Comparison of ENCODE assay signal across 13 cellular contexts in genomic region chr20:49986049-49986448, GRCh38. TPM values are rescaled to one million over a fixed set of nuclear protein-coding genes. Genes with fewer than 3 reads are reported as not detected.
DNase-seq lines count a peak whose midpoint lies in the region; FAIRE-seq and TF ChIP-seq lines count a peak whose summit lies in the region.
"Had no signal": no experiment of that assay in that cellular context is flagged by ENCODE, and none has a peak within 500 bp of the region (broad histone marks: within the 10 kb centered on the region; RNA-seq: fewer than 3 reads in every experiment).

No MANE protein-coding gene starts in this region.

- TF ChIP-seq EP300 in stomach (IDR thresholded peaks at IDR 0.05), result no peak

- peak overlapping the region; percentile 96 for H3K9ac ChIP-seq in GM23248

- in situ Hi-C loops in GM23248 (cut with MboI), result no loop called here

- H3K27ac ChIP-seq in GM23248, result peak overlapping the region; percentile 89
- peak overlapping the region; percentile 68 for H3K27ac ChIP-seq in WERI-Rb-1
- H3K27ac ChIP-seq in stomach, result peak overlapping the region in 1 of 5 donors; percentile 77
- H3K27ac ChIP-seq: cardiac muscle cell had no signal

- H3K27me3 ChIP-seq in GM23248 (replicated peaks; ENCODE audit: insufficient read depth) (no peaks in the 10 kb centered on the region), WERI-Rb-1 (ENCODE audit: insufficient read depth, low read depth, severe bottlenecking) (no peaks in the 10 kb centered on the region), stomach (peaks cover 0 to 12% (median 0%) of the 10 kb centered on the region in 3 donors)
- H3K27me3 ChIP-seq: cardiac muscle cell had no signal

- H3K9me3 ChIP-seq in GM23248 (ENCODE audit: low read depth) (no peaks in the 10 kb centered on the region), WERI-Rb-1 (ENCODE audit: severe bottlenecking) (no peaks in the 10 kb centered on the region), stomach (no peaks in the 10 kb centered on the region)

- peak; percentile 72 for DNase-seq in GM23248
- no peak for DNase-seq in WERI-Rb-1
- peak in 1 of 2 donors; percentile 48 for DNase-seq in foreskin fibroblast
- no peak for DNase-seq in stomach
- no peak for DNase-seq in NCI-H446 (lab: John Stamatoyannopoulos, UW)
- DNase-seq in DMS153 treated with DMSO at 0.1 percent for 48 hours (lab: John Stamatoyannopoulos, UW; ENCODE audit: unreplicated experiment), result no peak
- no peak for DNase-seq in urothelium cell line (ENCODE audit: low spot score)
- DNase-seq: activated CD4-positive, alpha-beta memory T cell treated with anti-CD3 and anti-CD28 coated beads for 36 hours; NCI-H1105 treated with DMSO at 0.1 percent for 48 hours; NCI-H510A; stimulated activated CD4-positive, alpha-beta T cell treated with anti-CD3 and anti-CD28 coated beads, Interleukin-1b, Interleukin-23, amount 100 ng/mL, for 48 hours had no signal

- peak overlapping the region; percentile 88 for H3K4me3 ChIP-seq in GM23248
- peak overlapping the region; percentile 91 for H3K4me3 ChIP-seq in WERI-Rb-1 (ENCODE audit: low read depth, low read length)
- peak overlapping the region; percentile 93 to 94 for H3K4me3 ChIP-seq in foreskin fibroblast (ENCODE audit: low read depth in 1 of 2, low read length in 2 of 2)
- H3K4me3 ChIP-seq in stomach, result peak overlapping the region in 3 of 4 donors; percentile 45 to 59 (median 49)
- H3K4me3 ChIP-seq: cardiac muscle cell, HAP-1 had no signal

- H3K36me3 ChIP-seq in GM23248 (ENCODE audit: low read depth) (no peaks in the 10 kb centered on the region; the same call in 1 of the 2 replicates), WERI-Rb-1 (peaks cover 56% of the 10 kb centered on the region), stomach (peaks cover 0 to 9% (median 0%) of the 10 kb centered on the region in 4 donors)
- H3K36me3 ChIP-seq: cardiac muscle cell had no signal

- H3K9me2 ChIP-seq in GM23248 (ENCODE audit: insufficient read depth), result no peaks in the 10 kb centered on the region

- no peak overlapping the region for H2AFZ ChIP-seq in GM23248

- H3K4me2 ChIP-seq in GM23248 (ENCODE audit: unreplicated experiment), result peak overlapping the region; percentile 95

- peaks cover 57% of the 10 kb centered on the region for H3F3A ChIP-seq in GM23248 (ENCODE audit: insufficient read depth)

- H3K79me2 ChIP-seq in GM23248 (ENCODE audit: insufficient read depth), result peaks cover 47% of the 10 kb centered on the region

- 34 to 40% methylated on average over 4 of the region's 4 CpGs for WGBS in GM23248 (ENCODE audit: low coverage in 1 of 2, low lambda C conversion rate in 2 of 2, missing lambda C conversion rate in 2 of 2), 2 experiments
- 80 to 93% (median 91%) methylated on average over 4 of the region's 4 CpGs for WGBS in stomach, 5 donors

- H4K20me1 ChIP-seq in GM23248 (ENCODE audit: insufficient read depth), result no peaks in the 10 kb centered on the region

- H3K4me1 ChIP-seq in GM23248 (ENCODE audit: insufficient read depth) (peaks cover 67% of the 10 kb centered on the region), stomach (peaks cover 48 to 92% (median 68%) of the 10 kb centered on the region in 4 donors)

- TF ChIP-seq CTCF in WERI-Rb-1 (IDR thresholded peaks at IDR 0.05; ENCODE audit: low read depth, low read length), result no peak
- no peak for TF ChIP-seq CTCF in foreskin fibroblast (IDR thresholded peaks at IDR 0.05; ENCODE audit: low read depth, low read length)
- TF ChIP-seq CTCF in stomach (IDR thresholded peaks at IDR 0.05), result no peak

- intact Hi-C loops in stomach (cut with DNase I; ENCODE audit: low total_unique reads), result loop anchor here (10.0 kb wide), 1 partner anchor 189 kb away; no protein-coding TSS in a partner anchor

- TF ChIP-seq POLR2A in stomach (IDR thresholded peaks at IDR 0.05), result no peak

- no peak for FAIRE-seq in urothelium cell line (lab: Jason Lieb, UNC)

RNA-seq across cellular contexts. Expression of gene SNAI1, which starts 3.3 kb away (rescaled TPM):
- 2.4 and 7.6 TPM in 2 replicates for total RNA-seq in GM23248 (2014; rRNA removed; shearing (Covaris generic))
- 13.4 and 15.7 TPM in 2 replicates for polyA plus RNA-seq in GM23248 (2016; fragmentation: Nextera tagmentation; extraction: Ambion mirVana)
- 1 to 10 TPM in 2 of 5 donors, under 1 TPM in 1, not detected in 2; 0.37 to 7.1 (median 3.2) TPM for total RNA-seq in stomach
- 1 to 10 TPM in 2 of 3 donors, under 1 TPM in 1; 0.61 to 3.5 (median 2.2) TPM for polyA plus RNA-seq in stomach

RNA-seq across cellular contexts. Expression of gene RNF114, which starts 49.9 kb away (rescaled TPM):
- 69.6 and 96.0 TPM in 2 replicates for total RNA-seq in GM23248 (2014; rRNA removed; shearing (Covaris generic))
- polyA plus RNA-seq in GM23248 (2016; fragmentation: Nextera tagmentation; extraction: Ambion mirVana) (70.4 and 72.7 TPM in 2 replicates), stomach (10 to 100 TPM; 32.8 to 57.0 (median 41.7) TPM)
- total RNA-seq in stomach, result 100 to 1,000 TPM in 3 of 5 donors, 10 to 100 TPM in 2; 29.5 to 317 (median 138) TPM
